Comparison of ENCODE assay signal across 8 cellular contexts in genomic region chr3:141266797-141267555, GRCh38. TPM values are rescaled to one million over a fixed set of nuclear protein-coding genes. Genes with fewer than 3 reads are reported as not detected.
DNase-seq lines count a peak whose midpoint lies in the region; ATAC-seq and TF ChIP-seq lines count a peak whose summit lies in the region.

No MANE protein-coding gene starts in this region.

- H3K4me1 ChIP-seq in CD8-positive, alpha-beta memory T cell (ENCODE audit: insufficient read depth, low read length) = peaks cover 30% of the 10 kb centered on the region
- H3K4me1 ChIP-seq in esophagus muscularis mucosa (peaks cover 5 to 7% (median 6%) of the 10 kb centered on the region in 4 donors), tibial nerve (no peaks in the 10 kb centered on the region)

- POLR2A ChIA-PET in CD8-positive, alpha-beta memory T cell (lab: Charles Lee) = interaction anchor here (0.6 to 3.7 kb wide), 13 partner anchors 8 to 608 kb away, joined by 3 to 87 read pairs (median 4); partner anchors contain the start of genes PXYLP1 and SLC25A36
- POLR2A ChIA-PET in activated B cell treated with CpG ODN at 0.5 μM for 24 hours (lab: Charles Lee) = interaction anchor here (0.6 to 1.2 kb wide), 5 partner anchors 35 to 414 kb away, joined by 4 to 9 read pairs (median 5); partner anchors contain the start of genes PXYLP1 and RASA2

- peak overlapping the region; percentile 71 for H3K4me3 ChIP-seq in CD8-positive, alpha-beta memory T cell (ENCODE audit: low read length)
- H3K4me3 ChIP-seq in esophagus muscularis mucosa = peak overlapping the region in 3 of 4 donors; percentile 19 to 36 (median 27)
- peak overlapping the region in 1 of 4 donors; percentile 6 for H3K4me3 ChIP-seq in tibial nerve

- peak overlapping the region; percentile 93 to 98 (median 96) for H3K27ac Mint-ChIP-seq in CD8-positive, alpha-beta memory T cell
- H3K27ac Mint-ChIP-seq in activated B cell treated with CpG ODN at 0.5 μM for 24 hours = peak overlapping the region; percentile 82

- no peaks in the 10 kb centered on the region for H3K27me3 ChIP-seq in CD8-positive, alpha-beta memory T cell (ENCODE audit: insufficient read depth, low read length, poor library complexity, severe bottlenecking)
- H3K27me3 ChIP-seq in esophagus muscularis mucosa (no peaks in the 10 kb centered on the region), tibial nerve (no peaks in the 10 kb centered on the region)

- no peak for TF ChIP-seq POLR2A in esophagus muscularis mucosa (IDR thresholded peaks at IDR 0.05; ENCODE audit: low read depth)
- no peak for TF ChIP-seq POLR2A in tibial nerve (IDR thresholded peaks at IDR 0.05)

- H3K36me3 ChIP-seq in CD8-positive, alpha-beta memory T cell (ENCODE audit: insufficient read depth, low read length) = no peaks in the 10 kb centered on the region
- peaks cover 0 to 26% (median 8%) of the 10 kb centered on the region in 4 donors for H3K36me3 ChIP-seq in esophagus muscularis mucosa
- peaks cover 0 to 25% (median 0%) of the 10 kb centered on the region in 3 donors for H3K36me3 ChIP-seq in tibial nerve

- ATAC-seq in GM21360 (IDR thresholded peaks at IDR 0.05; ENCODE audit: unreplicated experiment) (peak; percentile 67), activated B cell treated with CpG ODN at 0.5 μM for 24 hours (ENCODE audit: low read depth) (peak; percentile 80)

- H3K36me3 Mint-ChIP-seq in CD8-positive, alpha-beta memory T cell = peaks cover 0 to 20% (median 14%) of the 10 kb centered on the region in 3 donors
- no peaks in the 10 kb centered on the region for H3K36me3 Mint-ChIP-seq in activated B cell treated with CpG ODN at 0.5 μM for 24 hours (ENCODE audit: low read depth)

- CTCF ChIA-PET in CD8-positive, alpha-beta memory T cell (lab: Charles Lee) = interaction anchor here (0.8 to 5.7 kb wide), 12 partner anchors 11 to 185 kb away, joined by 3 to 64 read pairs (median 4); partner anchors contain the start of gene PXYLP1
- CTCF ChIA-PET in activated B cell treated with CpG ODN at 0.5 μM for 24 hours (lab: Charles Lee) = interaction anchor here (0.7 to 2.1 kb wide), 4 partner anchors 12 to 604 kb away, joined by 3 to 9 read pairs (median 3); partner anchors contain the start of gene PXYLP1

- TF ChIP-seq CTCF in activated B cell treated with CpG ODN at 0.5 μM for 24 hours (IDR thresholded peaks at IDR 0.05) (no peak), esophagus muscularis mucosa (IDR thresholded peaks at IDR 0.05) (no peak), tibial nerve (IDR thresholded peaks at IDR 0.05) (no peak)

- H3K4me3 Mint-ChIP-seq in CD8-positive, alpha-beta memory T cell = peak overlapping the region; percentile 88 to 98 (median 90)
- peak overlapping the region; percentile 87 for H3K4me3 Mint-ChIP-seq in activated B cell treated with CpG ODN at 0.5 μM for 24 hours

- TF ChIP-seq EP300 in esophagus muscularis mucosa (IDR thresholded peaks at IDR 0.05) (no peak), tibial nerve (IDR thresholded peaks at IDR 0.05) (no peak)

- intact Hi-C loops in activated B cell treated with CpG ODN at 0.5 μM for 24 hours (cut with micrococcal nuclease) (no loop called here), esophagus muscularis mucosa (cut with DNase I) (no loop called here), head of caudate nucleus (cut with DNase I) (no loop called here)

- H3K27me3 Mint-ChIP-seq in CD8-positive, alpha-beta memory T cell = peaks cover 0 to 1% of the 10 kb centered on the region in 2 donors
- no peaks in the 10 kb centered on the region for H3K27me3 Mint-ChIP-seq in activated B cell treated with CpG ODN at 0.5 μM for 24 hours

- peaks cover 30 to 41% (median 33%) of the 10 kb centered on the region in 3 donors for H3K4me1 Mint-ChIP-seq in CD8-positive, alpha-beta memory T cell
- H3K4me1 Mint-ChIP-seq in activated B cell treated with CpG ODN at 0.5 μM for 24 hours = peaks cover 13% of the 10 kb centered on the region

- DNase-seq in CD8-positive, alpha-beta memory T cell = peak in 4 of 5 donors; percentile 19 to 74 (median 56)
- DNase-seq in activated B cell treated with CpG ODN at 0.5 μM for 24 hours (no peak), esophagus muscularis mucosa (ENCODE audit: extremely low spot score) (no peak), tibial nerve (ENCODE audit: low spot score in 2 of 2) (no peak), SW480 (ENCODE audit: low spot score) (no peak), head of caudate nucleus (no peak), NCI-H345 (lab: John Stamatoyannopoulos, UW) (no peak)

- H3K27ac ChIP-seq in CD8-positive, alpha-beta memory T cell (ENCODE audit: low read depth, low read length) = peak overlapping the region; percentile 34
- H3K27ac ChIP-seq in esophagus muscularis mucosa (replicated peaks in 1 of 4) = no peak overlapping the region
- peak overlapping the region in 1 of 4 donors; percentile 30 for H3K27ac ChIP-seq in tibial nerve

- WGBS in esophagus muscularis mucosa = 68% methylated on average over 13 of the region's 13 CpGs
- 58 to 61% methylated on average over 13 of the region's 13 CpGs for WGBS in tibial nerve, 2 donors

- H3K9me3 ChIP-seq in CD8-positive, alpha-beta memory T cell (ENCODE audit: low read length) = no peaks in the 10 kb centered on the region
- H3K9me3 ChIP-seq in esophagus muscularis mucosa = no peaks in the 10 kb centered on the region
- H3K9me3 ChIP-seq in tibial nerve = no peaks in the 10 kb centered on the region

- no peaks in the 10 kb centered on the region for H3K9me3 Mint-ChIP-seq in CD8-positive, alpha-beta memory T cell
- H3K9me3 Mint-ChIP-seq in activated B cell treated with CpG ODN at 0.5 μM for 24 hours = no peaks in the 10 kb centered on the region

RNA-seq across cellular contexts. Expression of gene PXYLP1, which starts 35.4 kb away (rescaled TPM):
- total RNA-seq in CD8-positive, alpha-beta memory T cell = 1 to 10 TPM; 6.6 to 9.5 TPM
- polyA plus RNA-seq in CD8-positive, alpha-beta memory T cell = 7.6 TPM
- 2.3 and 2.7 TPM in 2 replicates for total RNA-seq in activated B cell treated with CpG ODN at 0.5 μM for 24 hours
- 10 to 100 TPM in 1 of 4 donors, 1 to 10 TPM in 3; 4.5 to 12.5 (median 9.4) TPM for total RNA-seq in esophagus muscularis mucosa
- total RNA-seq in tibial nerve = 10 to 100 TPM in 3 of 4 donors, 1 to 10 TPM in 1; 9.9 to 11.7 (median 10.0) TPM

Comparison
In these comparisons a context has a peak if more than half of its experiments do, and no peak if none do; other contexts are left out.
1. DNase-seq: peak in CD8-positive, alpha-beta memory T cell (4 of 5); none in activated B cell treated with CpG ODN at 0.5 μM for 24 hours (single experiment), esophagus muscularis mucosa (single experiment), tibial nerve (0 of 2), SW480 (single experiment), head of caudate nucleus (0 of 42) and NCI-H345 (single experiment).